9 cellular contexts compared by ENCODE assay signal in the genomic region with DNA sequence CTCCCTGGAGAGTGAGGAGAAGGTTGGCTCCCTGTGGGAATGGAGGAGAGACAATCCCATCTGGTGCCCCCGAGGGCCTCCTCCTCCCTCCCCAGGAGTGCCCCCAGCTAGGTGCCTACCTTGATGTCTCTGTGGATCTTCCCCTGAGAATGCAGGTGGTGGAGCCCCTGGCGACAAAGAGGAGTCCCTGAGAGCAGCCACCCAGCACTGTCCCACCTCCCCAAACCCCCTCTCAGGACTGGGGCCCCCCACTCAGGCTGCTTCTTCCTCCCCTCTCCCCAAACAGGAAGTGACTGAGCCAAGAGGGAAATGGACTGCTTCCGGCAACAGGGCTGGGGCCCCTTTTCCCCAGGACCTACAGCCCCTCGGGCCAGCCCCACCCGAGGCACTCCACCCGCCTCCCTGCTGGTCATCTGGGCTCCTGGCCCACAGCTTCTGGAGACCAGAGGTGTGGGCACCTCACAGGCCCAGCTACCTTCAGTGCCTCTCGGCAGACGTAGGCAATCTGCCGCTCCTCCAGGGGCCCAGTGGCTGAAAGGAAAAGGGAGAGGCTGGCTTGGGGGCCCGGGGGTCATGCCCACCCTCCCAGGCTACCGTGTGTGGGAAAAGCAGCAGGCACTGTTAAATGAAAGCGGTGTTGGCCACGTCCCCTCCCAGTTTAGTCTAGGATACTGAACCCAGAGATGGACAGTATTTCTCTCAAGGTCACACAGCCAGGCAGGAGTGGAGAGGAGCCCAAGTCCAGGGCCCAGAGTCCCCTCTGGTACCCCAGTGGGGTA. TPM values are rescaled to one million over a fixed set of nuclear protein-coding genes. Genes with fewer than 3 reads are reported as not detected.
DNase-seq lines count a peak whose midpoint lies in the region.
"Had no signal": no experiment of that assay in that cellular context is flagged by ENCODE, and none has a peak within 500 bp of the region (broad histone marks: within the 10 kb centered on the region; RNA-seq: fewer than 3 reads in every experiment).

No MANE protein-coding gene starts in this region.

- H3K36me3 ChIP-seq in iPS-20b (ENCODE audit: insufficient read depth, low read depth, low read length): peaks cover 20% of the 10 kb centered on the region
- H3K36me3 ChIP-seq in subcutaneous abdominal adipose tissue (ENCODE audit: control insufficient read depth in 5 of 5, insufficient read depth in 5 of 5, low read length in 5 of 5): peaks cover 0 to 43% (median 34%) of the 10 kb centered on the region in 5 donors

- H3K9me3 ChIP-seq in iPS-20b (ENCODE audit: insufficient read depth, low read depth, low read length): no peaks in the 10 kb centered on the region
- no peaks in the 10 kb centered on the region for H3K9me3 ChIP-seq in subcutaneous abdominal adipose tissue (ENCODE audit: control insufficient read depth in 5 of 5, low read length in 5 of 5)

- POLR2A ChIA-PET in activated CD4-positive, alpha-beta memory T cell treated with anti-CD3 and anti-CD28 coated beads for 36 hours (lab: Charles Lee): interaction anchor here (0.9 kb wide), 1 partner anchor 23 kb away, joined by 4 read pairs; no protein-coding TSS in a partner anchor

- peak overlapping the region; percentile 86 for H3K27ac Mint-ChIP-seq in activated CD4-positive, alpha-beta memory T cell treated with anti-CD3 and anti-CD28 coated beads for 36 hours

- CTCF ChIA-PET in activated CD4-positive, alpha-beta memory T cell treated with anti-CD3 and anti-CD28 coated beads for 36 hours (lab: Charles Lee): interaction anchor here (0.6 to 1.5 kb wide), 3 partner anchors 14 to 92 kb away, joined by 3 to 6 read pairs (median 4); a partner anchor contains a TSS

- H3K4me3 ChIP-seq in iPS-20b (ENCODE audit: low read length): 0 out of 2 replicates have a peak overlapping the region, but pooled peaks have one; percentile 66
- peak overlapping the region in 4 of 5 donors; percentile 32 to 73 (median 52) for H3K4me3 ChIP-seq in subcutaneous abdominal adipose tissue (ENCODE audit: low read depth in 1 of 5, low read length in 5 of 5)

- H3K36me3 Mint-ChIP-seq in activated CD4-positive, alpha-beta memory T cell treated with anti-CD3 and anti-CD28 coated beads for 36 hours: peaks cover 19% of the 10 kb centered on the region

- H3K4me3 Mint-ChIP-seq in activated CD4-positive, alpha-beta memory T cell treated with anti-CD3 and anti-CD28 coated beads for 36 hours: peak overlapping the region; percentile 82

- peaks cover 21% of the 10 kb centered on the region for H3K4me1 Mint-ChIP-seq in activated CD4-positive, alpha-beta memory T cell treated with anti-CD3 and anti-CD28 coated beads for 36 hours (ENCODE audit: low read depth)

- H3K9ac ChIP-seq in iPS-20b (ENCODE audit: low read depth, low read length): peak overlapping the region; percentile 32; the same call in 1 of the 2 replicates
- H3K9ac ChIP-seq in subcutaneous abdominal adipose tissue (ENCODE audit: low read length in 5 of 5): peak overlapping the region in 3 of 5 donors; percentile 40 to 68 (median 65)

- intact Hi-C loops in activated CD4-positive, alpha-beta memory T cell treated with anti-CD3 and anti-CD28 coated beads for 36 hours (cut with micrococcal nuclease): loop anchor here (2.0 kb wide), 1 partner anchor 23 kb away; a partner anchor contains a TSS

- H3K27me3 Mint-ChIP-seq in activated CD4-positive, alpha-beta memory T cell treated with anti-CD3 and anti-CD28 coated beads for 36 hours: no peaks in the 10 kb centered on the region

- H3K27me3 ChIP-seq in iPS-20b (ENCODE audit: insufficient read depth, low read length) (no peaks in the 10 kb centered on the region), subcutaneous abdominal adipose tissue (ENCODE audit: control insufficient read depth in 5 of 5, insufficient read depth in 4 of 5, low read length in 5 of 5) (no peaks in the 10 kb centered on the region)
- H3K27me3 ChIP-seq: SJSA1 had no signal

- H3K9me3 Mint-ChIP-seq in activated CD4-positive, alpha-beta memory T cell treated with anti-CD3 and anti-CD28 coated beads for 36 hours: no peaks in the 10 kb centered on the region

- H3K4me1 ChIP-seq in iPS-20b (ENCODE audit: insufficient read depth, low read length) (peaks cover 4% of the 10 kb centered on the region; the same call in 1 of the 2 replicates), subcutaneous abdominal adipose tissue (ENCODE audit: control insufficient read depth in 5 of 5, insufficient read depth in 5 of 5, low read length in 5 of 5) (peaks cover 2 to 33% (median 29%) of the 10 kb centered on the region in 5 donors)

- DNase-seq in NOMO-1 (lab: John Stamatoyannopoulos, UW; ENCODE audit: unreplicated experiment in 2 of 2) (peak; percentile 9 to 10), NOMO-1 treated with dmso at 0.1 percent for 144 hours (lab: John Stamatoyannopoulos, UW; ENCODE audit: unreplicated experiment) (no peak), DMS153 (lab: John Stamatoyannopoulos, UW) (no peak), HuH-7.5 (ENCODE audit: low spot score) (no peak)
- peak; percentile 23 for DNase-seq in activated CD4-positive, alpha-beta memory T cell treated with anti-CD3 and anti-CD28 coated beads for 36 hours
- no peak for DNase-seq in stimulated activated CD4-positive, alpha-beta T cell treated with anti-CD3 and anti-CD28 coated beads, Interleukin-2, amount 100 ng/mL, for 24 hours

- no peak overlapping the region for H3K27ac ChIP-seq in iPS-20b (ENCODE audit: low read length)
- peak overlapping the region; percentile 70 for H3K27ac ChIP-seq in subcutaneous abdominal adipose tissue (ENCODE audit: low read depth, low read length)
- H3K27ac ChIP-seq: SJSA1 had no signal

RNA-seq across cellular contexts. Expression of a gene that starts 1.2 kb away (rescaled TPM):
- total RNA-seq in activated CD4-positive, alpha-beta memory T cell treated with anti-CD3 and anti-CD28 coated beads for 36 hours: 10 to 100 TPM; 83.3 to 85.8 TPM

RNA-seq across cellular contexts. Expression of a gene that starts 8.6 kb away (rescaled TPM):
- 10 to 100 TPM; 31.3 to 32.2 TPM for total RNA-seq in activated CD4-positive, alpha-beta memory T cell treated with anti-CD3 and anti-CD28 coated beads for 36 hours

RNA-seq across cellular contexts. Expression of a gene that starts 23.4 kb away (rescaled TPM):
- 100 to 1,000 TPM; 323 to 328 TPM for total RNA-seq in activated CD4-positive, alpha-beta memory T cell treated with anti-CD3 and anti-CD28 coated beads for 36 hours

RNA-seq across cellular contexts. Expression of a gene that starts 42.0 kb away (rescaled TPM):
- total RNA-seq in activated CD4-positive, alpha-beta memory T cell treated with anti-CD3 and anti-CD28 coated beads for 36 hours: 1 to 10 TPM in 1 of 2 experiments, under 1 TPM in 1; 0.94 to 1.6 TPM

RNA-seq across cellular contexts. Expression of a gene that starts 42.7 kb away (rescaled TPM):
- under 1 TPM; 0.39 to 0.69 TPM for total RNA-seq in activated CD4-positive, alpha-beta memory T cell treated with anti-CD3 and anti-CD28 coated beads for 36 hours

Comparison
In these comparisons a context has a peak if more than half of its experiments do, and no peak if none do; other contexts are left out.
1. DNase-seq: peak in NOMO-1 (2 of 2) and activated CD4-positive, alpha-beta memory T cell treated with anti-CD3 and anti-CD28 coated beads for 36 hours (single experiment); none in NOMO-1 treated with dmso at 0.1 percent for 144 hours (single experiment), stimulated activated CD4-positive, alpha-beta T cell treated with anti-CD3 and anti-CD28 coated beads, Interleukin-2, amount 100 ng/mL, for 24 hours (0 of 2), DMS153 (single experiment) and HuH-7.5 (single experiment).